Comparison of ENCODE assay signal across 12 cellular contexts in the genomic region with DNA sequence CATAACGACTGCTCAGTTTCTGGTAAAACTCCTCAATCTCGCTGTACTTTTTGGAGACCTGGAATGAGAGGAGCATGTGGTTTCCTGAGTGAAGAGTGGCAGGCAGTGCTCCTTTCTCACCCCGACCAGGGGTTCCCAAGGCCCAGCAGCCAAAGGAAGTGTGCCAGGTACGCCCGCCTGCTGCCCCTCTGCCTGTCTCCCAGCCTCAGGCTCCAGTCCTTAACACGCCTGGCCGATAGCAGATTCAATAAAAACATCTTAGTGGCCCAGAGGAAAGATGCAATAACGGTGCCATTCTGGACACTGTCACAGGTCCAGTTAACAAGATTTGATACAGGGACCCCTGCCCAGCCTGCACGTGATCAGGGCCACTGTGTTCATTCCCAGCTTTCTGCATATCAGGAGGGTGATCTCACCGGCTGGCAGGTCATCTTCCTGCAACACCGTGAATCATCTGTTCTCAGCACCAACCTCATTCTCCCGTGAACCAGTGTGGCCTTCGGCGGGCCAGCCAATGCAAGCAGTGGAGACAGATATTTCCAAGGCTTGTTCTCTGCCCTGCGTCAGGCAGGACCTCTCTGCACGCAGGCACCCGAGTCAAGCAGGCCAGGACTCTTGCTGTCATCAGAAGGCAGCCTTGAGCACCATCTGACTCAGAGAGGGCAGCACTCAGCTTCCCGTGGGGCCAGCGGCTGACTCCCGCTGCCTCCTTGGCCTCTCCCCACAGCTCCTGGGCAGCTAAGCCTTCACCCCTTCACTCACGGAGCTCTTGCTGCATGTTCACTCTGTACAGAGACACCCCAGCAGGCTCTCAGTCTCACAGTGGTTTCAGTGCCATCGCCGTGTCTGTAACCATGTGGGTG. TPM values are rescaled to one million over a fixed set of nuclear protein-coding genes. Genes with fewer than 3 reads are reported as not detected.
DNase-seq lines count a peak whose midpoint lies in the region; ATAC-seq and TF ChIP-seq lines count a peak whose summit lies in the region.
"Had no signal": no experiment of that assay in that cellular context is flagged by ENCODE, and none has a peak within 500 bp of the region (broad histone marks: within the 10 kb centered on the region; RNA-seq: fewer than 3 reads in every experiment).

No MANE protein-coding gene starts in this region.

- peak overlapping the region in 1 of 4 donors; percentile 4 for H3K4me3 ChIP-seq in esophagus muscularis mucosa
- H3K4me3 ChIP-seq: SJSA1, smooth muscle cell had no signal

- no peak for TF ChIP-seq POLR2A in esophagus muscularis mucosa (IDR thresholded peaks at IDR 0.05; ENCODE audit: low read depth)

- no peaks in the 10 kb centered on the region for H3K27me3 ChIP-seq in esophagus muscularis mucosa
- H3K27me3 ChIP-seq: SJSA1 had no signal

- intact Hi-C loops in Right ventricle myocardium inferior (cut with DNase I): no loop called here
- intact Hi-C loops in cardiac septum (cut with DNase I): no loop called here
- intact Hi-C loops in esophagus muscularis mucosa (cut with DNase I): loop anchor here (5.0 kb wide), 1 partner anchor 244 kb away; no protein-coding TSS in a partner anchor
- intact Hi-C loops in natural killer cell (cut with micrococcal nuclease): no loop called here

- H3K36me3 Mint-ChIP-seq in natural killer cell: peaks cover 9% of the 10 kb centered on the region
- H3K36me3 Mint-ChIP-seq: activated naive CD8-positive, alpha-beta T cell had no signal

- H3K4me1 ChIP-seq in esophagus muscularis mucosa: peaks cover 42 to 72% (median 69%) of the 10 kb centered on the region in 4 donors
- H3K4me1 ChIP-seq: SJSA1 had no signal

- no peak overlapping the region for H3K27ac Mint-ChIP-seq in natural killer cell
- H3K27ac Mint-ChIP-seq: activated CD4-positive, alpha-beta memory T cell treated with anti-CD3 and anti-CD28 coated beads, Interleukin-2, amount 10 ng/mL, durations not matched to agents 7 days and 5 days; activated naive CD8-positive, alpha-beta T cell had no signal

- H3K27ac ChIP-seq in esophagus muscularis mucosa (replicated peaks in 1 of 4): peak overlapping the region; percentile 90 to 98 (median 94)
- H3K27ac ChIP-seq: SJSA1 had no signal

- H3K4me1 Mint-ChIP-seq in natural killer cell: peaks cover 0 to 12% of the 10 kb centered on the region in 2 donors
- H3K4me1 Mint-ChIP-seq: activated CD4-positive, alpha-beta memory T cell treated with anti-CD3 and anti-CD28 coated beads, Interleukin-2, amount 10 ng/mL, durations not matched to agents 7 days and 5 days had no signal

- ATAC-seq in Right ventricle myocardium inferior (no peak), natural killer cell (no peak)

- TF ChIP-seq CTCF in esophagus muscularis mucosa (IDR thresholded peaks at IDR 0.05) (no peak), natural killer cell (IDR thresholded peaks at IDR 0.05) (no peak), GM10266 (IDR thresholded peaks at IDR 0.05; ENCODE audit: control insufficient read depth, insufficient read depth, low read depth, missing control alignments) (no peak)

- H3K9me3 ChIP-seq in esophagus muscularis mucosa: no peaks in the 10 kb centered on the region
- H3K9me3 ChIP-seq: SJSA1 had no signal

- peak; percentile 65 for DNase-seq in Right ventricle myocardium inferior (ENCODE audit: missing footprints)
- no peak for DNase-seq in cardiac septum (ENCODE audit: low spot score)
- DNase-seq in esophagus muscularis mucosa (ENCODE audit: extremely low spot score): no peak
- DNase-seq in mucosa of gallbladder (ENCODE audit: low spot score): peak; percentile 49
- no peak for DNase-seq in natural killer cell
- no peak for DNase-seq in NK-92 (lab: John Stamatoyannopoulos, UW; ENCODE audit: unreplicated experiment)
- DNase-seq in NCI-H446 treated with DMSO at 0.1 percent for 48 hours (lab: John Stamatoyannopoulos, UW): no peak
- no peak for DNase-seq in GM10266 (ENCODE audit: extremely low spot score)

- H3K27me3 Mint-ChIP-seq in natural killer cell (ENCODE audit: low read depth in 2 of 2): no peaks in the 10 kb centered on the region
- H3K27me3 Mint-ChIP-seq: activated CD4-positive, alpha-beta memory T cell treated with anti-CD3 and anti-CD28 coated beads, Interleukin-2, amount 10 ng/mL, durations not matched to agents 7 days and 5 days; activated naive CD8-positive, alpha-beta T cell had no signal

- peaks cover 12 to 85% (median 76%) of the 10 kb centered on the region in 4 donors for H3K36me3 ChIP-seq in esophagus muscularis mucosa

- H3K9me3 Mint-ChIP-seq in natural killer cell: no peaks in the 10 kb centered on the region
- H3K9me3 Mint-ChIP-seq: activated CD4-positive, alpha-beta memory T cell treated with anti-CD3 and anti-CD28 coated beads, Interleukin-2, amount 10 ng/mL, durations not matched to agents 7 days and 5 days had no signal

- peak; percentile 89 for TF ChIP-seq EP300 in esophagus muscularis mucosa (IDR thresholded peaks at IDR 0.05)

- 47% methylated on average over 16 of the region's 23 CpGs for WGBS in esophagus muscularis mucosa

- no peak overlapping the region for H3K4me3 Mint-ChIP-seq in natural killer cell
- H3K4me3 Mint-ChIP-seq: activated CD4-positive, alpha-beta memory T cell treated with anti-CD3 and anti-CD28 coated beads, Interleukin-2, amount 10 ng/mL, durations not matched to agents 7 days and 5 days; activated naive CD8-positive, alpha-beta T cell had no signal

RNA-seq across cellular contexts. Expression of gene HS1BP3, which starts 9.5 kb away (rescaled TPM):
- total RNA-seq in Right ventricle myocardium inferior (20.1 TPM), cardiac septum (15.6 TPM), esophagus muscularis mucosa (10 to 100 TPM; 42.6 to 95.6 (median 60.0) TPM), mucosa of gallbladder (50.3 TPM), natural killer cell (10 to 100 TPM; 17.4 to 25.7 (median 22.8) TPM)

RNA-seq across cellular contexts. Expression of gene GDF7, which starts 25.6 kb away (rescaled TPM):
- total RNA-seq in Right ventricle myocardium inferior: 0.46 TPM
- 0.94 TPM for total RNA-seq in cardiac septum
- total RNA-seq in esophagus muscularis mucosa: 10 to 100 TPM in 1 of 4 donors, 1 to 10 TPM in 3; 2.7 to 10.4 (median 7.4) TPM
- 2.5 TPM for total RNA-seq in mucosa of gallbladder
- under 1 TPM; 0.02 to 0.10 (median 0.05) TPM for total RNA-seq in natural killer cell
- total RNA-seq: activated CD4-positive, alpha-beta memory T cell treated with anti-CD3 and anti-CD28 coated beads, Interleukin-2, amount 10 ng/mL, durations not matched to agents 7 days and 5 days had no signal

Comparison
In these comparisons a context has a peak if more than half of its experiments do, and no peak if none do; other contexts are left out.
1. DNase-seq: peak in Right ventricle myocardium inferior (single experiment) and mucosa of gallbladder (single experiment); none in cardiac septum (single experiment), esophagus muscularis mucosa (single experiment), natural killer cell (single experiment), NK-92 (single experiment), NCI-H446 treated with DMSO at 0.1 percent for 48 hours (single experiment) and GM10266 (single experiment).